25 cellular contexts compared by ENCODE assay signal in genomic region chr16:13995194-13995593, GRCh38.
"Had no signal": no experiment of that assay in that cellular context is flagged by ENCODE, and none has a peak within 500 bp of the region (broad histone marks: within the 10 kb centered on the region; RNA-seq: fewer than 3 reads in every experiment).

No MANE protein-coding gene starts in this region.

- H3K4me2 ChIP-seq: KMS-11 had no signal

- H3K4me3 ChIP-seq: body of pancreas, MG63 had no signal

- FAIRE-seq: bronchial epithelial cell had no signal

- H3K27me3 ChIP-seq: ascending aorta, body of pancreas, MG63 had no signal

- H3K36me3 ChIP-seq: ascending aorta, MG63 had no signal

- H3K27ac ChIP-seq: ascending aorta, body of pancreas, KMS-11 had no signal

- H3K27me3 Mint-ChIP-seq: activated B cell treated with CpG ODN at 0.5 μM for 24 hours; activated CD4-positive, alpha-beta T cell treated with anti-CD3 and anti-CD28 coated beads, Interleukin-2, amount 10 ng/mL, durations not matched to agents 24 days and 14 days; T-helper 17 cell had no signal

- H3K4me3 Mint-ChIP-seq: activated B cell treated with CpG ODN at 0.5 μM for 24 hours; activated CD4-positive, alpha-beta T cell treated with anti-CD3 and anti-CD28 coated beads, Interleukin-2, amount 10 ng/mL, durations not matched to agents 24 days and 14 days; activated naive CD8-positive, alpha-beta T cell treated with anti-CD3 and anti-CD28 coated beads, Interleukin-2, amount 50 U/mL, for 24 hours; activated T-cell treated with anti-CD3 and anti-CD28 coated beads, Interleukin-2, amount 50 U/mL, for 4 hours; T-helper 17 cell had no signal

- H3K36me3 Mint-ChIP-seq: activated naive CD4-positive, alpha-beta T cell treated with anti-CD3 and anti-CD28 coated beads, Interleukin-2, amount 50 U/mL, for 72 hours had no signal

- H3K9me3 Mint-ChIP-seq: activated CD4-positive, alpha-beta T cell treated with anti-CD3 and anti-CD28 coated beads, Interleukin-2, amount 10 ng/mL, durations not matched to agents 24 days and 14 days; activated naive CD4-positive, alpha-beta T cell treated with anti-CD3 and anti-CD28 coated beads, Interleukin-2, amount 50 U/mL, for 72 hours; activated naive CD8-positive, alpha-beta T cell treated with anti-CD3 and anti-CD28 coated beads, Interleukin-2, amount 50 U/mL, for 24 hours; activated T-cell treated with anti-CD3 and anti-CD28 coated beads, Interleukin-2, amount 50 U/mL, for 4 hours had no signal

- H3K9ac ChIP-seq: KMS-11 had no signal

- H3K27ac Mint-ChIP-seq: activated B cell treated with CpG ODN at 0.5 μM for 24 hours; activated CD4-positive, alpha-beta T cell treated with anti-CD3 and anti-CD28 coated beads, Interleukin-2, amount 10 ng/mL, durations not matched to agents 24 days and 14 days; activated naive CD4-positive, alpha-beta T cell treated with anti-CD3 and anti-CD28 coated beads, Interleukin-2, amount 50 U/mL, for 72 hours; activated naive CD8-positive, alpha-beta T cell treated with anti-CD3 and anti-CD28 coated beads, Interleukin-2, amount 50 U/mL, for 24 hours; T-helper 17 cell had no signal

- H3K9me3 ChIP-seq: ascending aorta, body of pancreas, MG63 had no signal

- ATAC-seq: activated naive CD4-positive, alpha-beta T cell treated with anti-CD3 and anti-CD28 coated beads, Interleukin-2, amount 50 U/mL, for 72 hours; activated naive CD8-positive, alpha-beta T cell treated with anti-CD3 and anti-CD28 coated beads, Interleukin-2, amount 50 U/mL, for 24 hours; activated T-cell treated with anti-CD3 and anti-CD28 coated beads, Interleukin-2, amount 50 U/mL, for 4 hours; Panc1; T-helper 17 cell had no signal

- DNase-seq: activated B cell treated with CpG ODN at 0.5 μM for 24 hours; activated CD4-positive, alpha-beta T cell treated with anti-CD3 and anti-CD28 coated beads for 1 hour; activated CD4-positive, alpha-beta T cell treated with anti-CD3 and anti-CD28 coated beads, Interleukin-2, amount 10 ng/mL, durations not matched to agents 24 days and 14 days; activated CD4-positive, alpha-beta T cell treated with anti-CD3 and anti-CD28 coated beads, Interleukin-2, amount 50 U/mL, for 48 hours; activated effector memory CD4-positive, alpha-beta T cell treated with anti-CD3 and anti-CD28 coated beads, Interleukin-2, amount 50 U/mL, for 16 hours; activated naive CD4-positive, alpha-beta T cell treated with Interleukin-2 at 50 U/mL for 16 hours; activated naive CD8-positive, alpha-beta T cell treated with anti-CD3 and anti-CD28 coated beads, Interleukin-2, amount 50 U/mL, for 24 hours; activated T-cell treated with anti-CD3 and anti-CD28 coated beads, Interleukin-2, amount 50 U/mL, for 4 hours; amniotic stem cell; MG63; MV-4-11; NCI-H1092 treated with DMSO at 0.1 percent for 48 hours; NCI-H1417 treated with DMSO at 0.1 percent for 48 hours; NCI-H1694; NCI-H510A; NK-92 treated with Interleukin-12 subunit alpha and Interleukin-12 subunit beta, amount 100 ng/mL, for 24 hours; OCI-M1; T-helper 17 cell; T-helper 9 cell had no signal
